In the genomic region with DNA sequence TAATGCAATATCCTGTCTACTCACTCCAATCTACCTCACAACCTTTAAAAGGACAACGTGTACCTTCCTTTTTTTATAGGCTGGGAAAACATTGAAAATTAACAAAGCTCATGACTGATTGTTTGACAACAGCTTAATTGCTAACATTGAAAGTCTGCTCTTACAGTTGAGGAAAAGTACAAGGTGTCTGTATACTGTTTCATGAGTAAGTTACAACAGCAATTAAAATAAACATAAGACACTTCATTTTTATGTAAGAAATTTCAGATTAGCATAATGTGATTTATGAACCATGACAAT, we compare ENCODE assay signal across 22 cellular contexts.
"Had no signal": no experiment of that assay in that cellular context is flagged by ENCODE, and none has a peak within 500 bp of the region (broad histone marks: within the 10 kb centered on the region; RNA-seq: fewer than 3 reads in every experiment).

No MANE protein-coding gene starts in this region.

- H3K4me1 ChIP-seq: adrenal gland, gastrocnemius medialis, stomach had no signal

- H3K4me3 ChIP-seq: adrenal gland, gastrocnemius medialis, heart left ventricle, lung, stomach, upper lobe of left lung had no signal

- H3K27ac Mint-ChIP-seq: nephron progenitor cell; stimulated activated effector memory CD8-positive, alpha-beta T cell treated with anti-CD3 and anti-CD28 coated beads, Interleukin-12 subunit alpha, Interleukin-12 subunit beta, amount 100 ng/mL, for 72 hours; T-helper 1 cell treated with Interleukin-12 subunit alpha and Interleukin-12 subunit beta and Interleukin-4 antibody, amounts not matched to agents 30 μg/mL and 1 μg/mL, for 36 hours had no signal

- H3K4me3 Mint-ChIP-seq: activated CD4-positive, alpha-beta T cell treated with anti-CD3 and anti-CD28 coated beads, Interleukin-2, amount 10 ng/mL, durations not matched to agents 7 days and 5 days; nephron progenitor cell; stimulated activated effector memory CD8-positive, alpha-beta T cell treated with anti-CD3 and anti-CD28 coated beads, Interleukin-12 subunit alpha, Interleukin-12 subunit beta, amount 100 ng/mL, for 72 hours; T-helper 1 cell treated with Interleukin-12 subunit alpha and Interleukin-12 subunit beta and Interleukin-4 antibody, amounts not matched to agents 30 μg/mL and 1 μg/mL, for 36 hours had no signal

- H3K9me3 ChIP-seq: adrenal gland, gastrocnemius medialis, heart left ventricle, stomach, upper lobe of left lung had no signal

- H3K9me3 Mint-ChIP-seq: activated CD4-positive, alpha-beta T cell treated with anti-CD3 and anti-CD28 coated beads, Interleukin-2, amount 10 ng/mL, durations not matched to agents 7 days and 5 days; activated naive CD4-positive, alpha-beta T cell treated with anti-CD3 and anti-CD28 coated beads, Interleukin-2, amount 50 U/mL, for 72 hours; nephron progenitor cell; stimulated activated effector memory CD8-positive, alpha-beta T cell treated with anti-CD3 and anti-CD28 coated beads, Interleukin-12 subunit alpha, Interleukin-12 subunit beta, amount 100 ng/mL, for 72 hours; T-helper 1 cell treated with Interleukin-12 subunit alpha and Interleukin-12 subunit beta and Interleukin-4 antibody, amounts not matched to agents 30 μg/mL and 1 μg/mL, for 36 hours had no signal

- H3K27me3 Mint-ChIP-seq: activated CD4-positive, alpha-beta T cell treated with anti-CD3 and anti-CD28 coated beads, Interleukin-2, amount 10 ng/mL, durations not matched to agents 7 days and 5 days had no signal

- H3K4me1 Mint-ChIP-seq: nephron progenitor cell had no signal

- ATAC-seq: activated CD4-positive, CD25-positive, alpha-beta regulatory T cell treated with anti-CD3 and anti-CD28 coated beads, Interleukin-2, amount 50 U/mL, for 24 hours; activated naive CD4-positive, alpha-beta T cell treated with anti-CD3 and anti-CD28 coated beads, Interleukin-2, amount 50 U/mL, for 72 hours; gastrocnemius medialis; heart left ventricle; stimulated activated effector memory CD8-positive, alpha-beta T cell treated with anti-CD3 and anti-CD28 coated beads, Interleukin-12 subunit alpha, Interleukin-12 subunit beta, amount 100 ng/mL, for 72 hours had no signal

- FAIRE-seq: astrocyte, bronchial epithelial cell, islet of Langerhans had no signal

- H3K27me3 ChIP-seq: adrenal gland, gastrocnemius medialis, heart left ventricle, stomach, upper lobe of left lung had no signal

- H3K27ac ChIP-seq: adrenal gland, gastrocnemius medialis, heart left ventricle, upper lobe of left lung had no signal

- DNase-seq: activated CD4-positive, alpha-beta T cell treated with anti-CD3 and anti-CD28 coated beads, Interleukin-2, amount 10 ng/mL, durations not matched to agents 7 days and 5 days; activated CD8-positive, alpha-beta memory T cell treated with anti-CD3 and anti-CD28 coated beads, Interleukin-2, amount 50 U/mL, for 4 hours; activated T-cell treated with anti-CD3 and anti-CD28 coated beads, Interleukin-2, amount 50 U/mL, for 48 hours; cerebellar nuclear complex; cortex of kidney; gastrocnemius medialis; heart left ventricle; nephron progenitor cell; nucleus accumbens; stimulated activated CD4-positive, alpha-beta T cell treated with anti-CD3 and anti-CD28 coated beads, Interleukin-15, amount 100 ng/mL, for 24 hours; stimulated activated CD4-positive, alpha-beta T cell treated with anti-CD3 and anti-CD28 coated beads, Interleukin-4, amount 100 ng/mL, for 1 hour; stomach had no signal
